In the genomic region with DNA sequence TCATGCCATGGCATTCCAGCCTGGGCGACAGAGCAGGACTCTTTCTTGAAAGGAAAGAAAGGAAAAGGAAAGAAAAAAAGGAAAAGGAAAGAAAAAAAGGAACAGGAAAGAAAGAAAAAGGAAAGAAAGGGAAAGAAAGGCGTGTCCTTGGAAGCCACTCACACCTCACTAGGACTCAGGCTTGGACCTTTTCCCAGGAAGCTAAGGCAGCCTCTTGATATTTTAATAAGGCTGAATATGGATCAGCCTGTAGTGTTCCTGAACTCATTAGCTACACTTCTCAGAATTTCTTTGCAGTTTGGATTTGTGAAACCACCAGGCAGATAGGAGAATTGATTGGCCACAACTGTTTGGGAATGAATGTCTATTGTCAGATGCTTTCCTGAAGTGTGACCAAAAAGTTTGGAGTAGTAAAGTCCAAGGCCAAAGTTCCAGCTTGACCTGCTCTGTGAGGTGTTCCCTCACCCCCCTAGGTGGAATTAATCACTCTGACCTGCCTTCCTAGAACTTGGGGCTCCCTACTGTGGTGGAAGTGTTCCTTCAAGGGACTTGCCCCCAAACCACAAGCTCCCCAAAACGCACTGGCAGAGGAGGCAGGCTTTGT, we compare ENCODE assay signal across 17 cellular contexts. TPM values are rescaled to one million over a fixed set of nuclear protein-coding genes. Genes with fewer than 3 reads are reported as not detected.
A peak's percentile ranks its signal among the peaks of the same experiment; 100 is the strongest.
DNase-seq lines count a peak whose midpoint lies in the region; ATAC-seq, FAIRE-seq and TF ChIP-seq lines count a peak whose summit lies in the region.
"Had no signal": no experiment of that assay in that cellular context is flagged by ENCODE, and none has a peak within 500 bp of the region (broad histone marks: within the 10 kb centered on the region; RNA-seq: fewer than 3 reads in every experiment).

No MANE protein-coding gene starts in this region.

- no peaks in the 10 kb centered on the region for H3K36me3 ChIP-seq in GM23338 (ENCODE audit: insufficient read depth)
- no peaks in the 10 kb centered on the region for H3K36me3 ChIP-seq in Karpas-422 (ENCODE audit: insufficient read depth, low read length)
- H3K36me3 ChIP-seq in H1 (ENCODE audit: control insufficient read depth in 2 of 4, insufficient read depth in 4 of 4, low read length in 3 of 4), result no peaks in the 10 kb centered on the region
- H3K36me3 ChIP-seq in neuronal stem cell (replicated peaks in 1 of 2; ENCODE audit: control insufficient read depth in 2 of 2, insufficient read depth in 2 of 2, low read length in 2 of 2), result no peaks in the 10 kb centered on the region
- H3K36me3 ChIP-seq: BLaER1 treated with 17β-estradiol and CSF1 and Interleukin-3, amounts not matched to agents 10 nM and 100 nM had no signal

- no peaks in the 10 kb centered on the region for H3F3A ChIP-seq in GM23338 (replicated peaks; ENCODE audit: low read depth)

- no peaks in the 10 kb centered on the region for H3K79me2 ChIP-seq in GM23338 (replicated peaks; ENCODE audit: insufficient read depth)
- H3K79me2 ChIP-seq in Karpas-422 (ENCODE audit: low read length), result no peaks in the 10 kb centered on the region
- H3K79me2 ChIP-seq in H1 (ENCODE audit: control insufficient read depth in 1 of 2, insufficient read depth in 2 of 2, low read length in 2 of 2), result no peaks in the 10 kb centered on the region

- H4K91ac ChIP-seq in H1 (replicated peaks; ENCODE audit: insufficient read length, low read length) (no peak overlapping the region), neuronal stem cell (ENCODE audit: low read depth, low read length, poor library complexity) (no peak overlapping the region)

- H4K8ac ChIP-seq in H1 (ENCODE audit: extremely low read depth, insufficient read depth, low read length), result no peak overlapping the region
- no peak overlapping the region for H4K8ac ChIP-seq in neuronal stem cell (ENCODE audit: low read depth, low read length)

- peaks cover 4% of the 10 kb centered on the region for H3K27me3 Mint-ChIP-seq in GM23338 (ENCODE audit: insufficient read depth, low read depth, poor library complexity)

- ATAC-seq in GM23338 (no peak), HG02642 (IDR thresholded peaks at IDR 0.05; ENCODE audit: poor library complexity, unreplicated experiment) (no peak), GM18873 (IDR thresholded peaks at IDR 0.05; ENCODE audit: low FRiP score, unreplicated experiment) (no peak)
- ATAC-seq: CD8-positive, alpha-beta T cell had no signal

- no peaks in the 10 kb centered on the region for H3K9me3 Mint-ChIP-seq in GM23338
- H3K9me3 Mint-ChIP-seq: CD8-positive, alpha-beta T cell; H9 had no signal

- no peak overlapping the region for H2BK15ac ChIP-seq in H1 (ENCODE audit: low read length)
- H2BK15ac ChIP-seq in neuronal stem cell (ENCODE audit: low read length), result no peak overlapping the region

- H3K14ac ChIP-seq in H1 (ENCODE audit: insufficient read length), result no peak overlapping the region
- no peak overlapping the region for H3K14ac ChIP-seq in neuronal stem cell (ENCODE audit: low read length)

- no peak for TF ChIP-seq EP300 in H1 (IDR thresholded peaks at IDR 0.05; ENCODE audit: borderline replicate concordance in 1 of 2, low read depth in 2 of 2, low read length in 2 of 2)

- no peak for TF ChIP-seq CTCF in GM23338 (conservative IDR thresholded peaks at IDR 0.05; ENCODE audit: low read depth in 2 of 2)
- no peak for TF ChIP-seq CTCF in H1 (IDR thresholded peaks at IDR 0.05; ENCODE audit: control extremely low read depth in 1 of 3, insufficient read depth in 1 of 3, low read depth in 1 of 3, low read length in 3 of 3)

- H4K5ac ChIP-seq in H1 (ENCODE audit: insufficient read length, low read depth, low read length), result no peak overlapping the region

- H3K4me1 Mint-ChIP-seq in GM23338, result peaks cover 19% of the 10 kb centered on the region; the same call in 2 of the 3 replicates

- no peak overlapping the region for H2BK20ac ChIP-seq in H1 (ENCODE audit: low read length)

- no peak for TF ChIP-seq RAD21 in H1 (IDR thresholded peaks at IDR 0.05 in 1 of 2, conservative IDR thresholded peaks at IDR 0.05 in 1 of 2; ENCODE audit: low read depth in 2 of 2, low read length in 2 of 2)

- H3K4me1 ChIP-seq in GM23338 (ENCODE audit: insufficient read depth), result peaks cover 11% of the 10 kb centered on the region; the same call in 1 of the 2 replicates
- H3K4me1 ChIP-seq in Karpas-422 (ENCODE audit: low read length), result no peaks in the 10 kb centered on the region
- peaks cover 0 to 2% (median 0%) of the 10 kb centered on the region in 4 experiments; a peak in 1 of 7 replicates for H3K4me1 ChIP-seq in H1 (replicated peaks in 1 of 4; ENCODE audit: control insufficient read depth in 3 of 4, insufficient read depth in 4 of 4, low read length in 3 of 4)
- no peaks in the 10 kb centered on the region for H3K4me1 ChIP-seq in neuronal stem cell (ENCODE audit: control insufficient read depth in 2 of 2, insufficient read depth in 1 of 2, low read depth in 1 of 2, low read length in 2 of 2)

- no peak overlapping the region for H3K4me3 ChIP-seq in GM23338
- no peak overlapping the region for H3K4me3 ChIP-seq in Karpas-422 (ENCODE audit: low read length)
- no peak overlapping the region for H3K4me3 ChIP-seq in H1 (ENCODE audit: extremely low read depth in 1 of 4, insufficient read depth in 2 of 4, low read depth in 3 of 4, low read length in 4 of 4)
- H3K4me3 ChIP-seq in neuronal stem cell (ENCODE audit: low read length in 2 of 2), result no peak overlapping the region
- H3K4me3 ChIP-seq: BLaER1 treated with 17β-estradiol and CSF1 and Interleukin-3, amounts not matched to agents 10 nM and 100 nM had no signal

- H3K9ac ChIP-seq in Karpas-422 (ENCODE audit: low read length) (no peak overlapping the region), H1 (replicated peaks in 1 of 4; ENCODE audit: extremely low read depth in 1 of 4, low read depth in 3 of 4, low read length in 3 of 4) (no peak overlapping the region), neuronal stem cell (ENCODE audit: low read depth, low read length, poor library complexity) (no peak overlapping the region)
- H3K9ac ChIP-seq: BLaER1 treated with 17β-estradiol and CSF1 and Interleukin-3, amounts not matched to agents 10 nM and 100 nM had no signal

- no peaks in the 10 kb centered on the region for H3K79me1 ChIP-seq in H1 (ENCODE audit: low read depth, low read length)
- no peaks in the 10 kb centered on the region for H3K79me1 ChIP-seq in neuronal stem cell (ENCODE audit: low read depth, low read length)

- H4K20me1 ChIP-seq in GM23338 (replicated peaks; ENCODE audit: insufficient read depth) (no peaks in the 10 kb centered on the region), Karpas-422 (ENCODE audit: insufficient read depth, low read depth, low read length) (no peaks in the 10 kb centered on the region), H1 (replicated peaks in 1 of 2; ENCODE audit: control insufficient read depth in 1 of 2, insufficient read depth in 2 of 2, low read length in 2 of 2) (no peaks in the 10 kb centered on the region)
- H4K20me1 ChIP-seq: BLaER1 treated with 17β-estradiol and CSF1 and Interleukin-3, amounts not matched to agents 10 nM and 100 nM had no signal

- no peak overlapping the region for H3K23ac ChIP-seq in H1 (ENCODE audit: insufficient read length)
- no peak overlapping the region for H3K23ac ChIP-seq in neuronal stem cell (ENCODE audit: low read depth, low read length, poor library complexity)

- H3K56ac ChIP-seq in H1 (replicated peaks; ENCODE audit: insufficient read length, low read depth, low read length), result no peak overlapping the region

- H3K9me2 ChIP-seq in GM23338 (ENCODE audit: insufficient read depth) (no peaks in the 10 kb centered on the region), Karpas-422 (replicated peaks; ENCODE audit: insufficient read depth, low read length) (no peaks in the 10 kb centered on the region)

- H3K9me3 ChIP-seq in Karpas-422 (ENCODE audit: low read length) (no peaks in the 10 kb centered on the region), H1 (ENCODE audit: insufficient read depth in 2 of 2, low read depth in 1 of 2, low read length in 1 of 2) (no peaks in the 10 kb centered on the region), neuronal stem cell (replicated peaks in 1 of 2; ENCODE audit: control insufficient read depth in 2 of 2, insufficient read depth in 1 of 2, low read depth in 1 of 2, low read length in 2 of 2) (no peaks in the 10 kb centered on the region)

- POLR2A ChIA-PET in H1 (lab: Charles Lee; ENCODE audit: partially characterized antibody), result interaction anchor here (0.8 to 1.6 kb wide), 2 partner anchors 12 to 16 kb away, joined by 3 to 5 read pairs; no protein-coding TSS in a partner anchor

- H2AFZ ChIP-seq in GM23338 (peak overlapping the region; percentile 90), Karpas-422 (ENCODE audit: low read length) (no peak overlapping the region), H1 (ENCODE audit: low read length) (peak overlapping the region; percentile 48), neuronal stem cell (ENCODE audit: low read length) (peak overlapping the region; percentile 60)

- H2BK120ac ChIP-seq in H1 (replicated peaks; ENCODE audit: low read depth, low read length) (no peak overlapping the region), neuronal stem cell (ENCODE audit: low read depth, low read length) (no peak overlapping the region)

- no peak for TF ChIP-seq POLR2A in H1 (IDR thresholded peaks at IDR 0.05; ENCODE audit: control extremely low read depth in 1 of 2, low read depth in 2 of 2, low read length in 2 of 2)

- 77% methylated on average over 3 of the region's 3 CpGs; no CpG with 5 or more reads in 1 of the 2 experiments for WGBS in H1 (ENCODE audit: extremely low coverage in 1 of 2, insufficient coverage in 1 of 2, insufficient read length in 1 of 2, insufficient replicate concordance in 2 of 2, low coverage in 1 of 2, low lambda C conversion rate in 2 of 2, missing lambda C conversion rate in 1 of 2), 2 experiments
- no CpG with 5 or more reads among the region's 3 CpGs for WGBS in neuronal stem cell (ENCODE audit: extremely low coverage in 2 of 2, insufficient read length in 2 of 2, insufficient replicate concordance in 1 of 2), 2 donors

- no peak overlapping the region for H3K4me3 Mint-ChIP-seq in GM23338
- H3K4me3 Mint-ChIP-seq: CD8-positive, alpha-beta T cell; H9 had no signal

- H3K4ac ChIP-seq in H1 (replicated peaks; ENCODE audit: insufficient read length, low read depth, low read length) (no peak overlapping the region), neuronal stem cell (ENCODE audit: low read length) (no peak overlapping the region)

- H3K27ac ChIP-seq in GM23338 (ENCODE audit: low read depth), result no peak overlapping the region
- H3K27ac ChIP-seq in Karpas-422 (ENCODE audit: low read length), result no peak overlapping the region
- no peak overlapping the region for H3K27ac ChIP-seq in H1 (ENCODE audit: low read depth, low read length)
- no peak overlapping the region for H3K27ac ChIP-seq in neuronal stem cell (replicated peaks; ENCODE audit: low read length)
- H3K27ac ChIP-seq: BLaER1 treated with 17β-estradiol and CSF1 and Interleukin-3, amounts not matched to agents 10 nM and 100 nM had no signal

- H3K36me3 Mint-ChIP-seq in GM23338 (ENCODE audit: low read depth), result no peaks in the 10 kb centered on the region
- H3K36me3 Mint-ChIP-seq: CD8-positive, alpha-beta T cell had no signal

- no peaks in the 10 kb centered on the region for H3K27me3 ChIP-seq in GM23338 (ENCODE audit: insufficient read depth)
- H3K27me3 ChIP-seq in Karpas-422 (ENCODE audit: low read length), result no peaks in the 10 kb centered on the region
- H3K27me3 ChIP-seq in H1 (replicated peaks in 1 of 4; ENCODE audit: control insufficient read depth in 3 of 4, extremely low read depth in 1 of 4, insufficient read depth in 3 of 4, low read length in 3 of 4), result no peaks in the 10 kb centered on the region
- H3K27me3 ChIP-seq in neuronal stem cell (ENCODE audit: control insufficient read depth in 3 of 3, insufficient read depth in 3 of 3, low read depth in 1 of 3, low read length in 3 of 3), result peaks cover 0 to 3% (median 0%) of the 10 kb centered on the region in 3 experiments
- H3K27me3 ChIP-seq: BLaER1 treated with 17β-estradiol and CSF1 and Interleukin-3, amounts not matched to agents 10 nM and 100 nM had no signal

- H3K4me2 ChIP-seq in GM23338 (no peak overlapping the region), Karpas-422 (ENCODE audit: low read depth, low read length, poor library complexity, severe bottlenecking) (no peak overlapping the region), H1 (ENCODE audit: insufficient read depth in 1 of 2, low read depth in 2 of 2, low read length in 2 of 2) (no peak overlapping the region), neuronal stem cell (ENCODE audit: insufficient read depth, low read length, poor library complexity, severe bottlenecking) (no peak overlapping the region)
- H3K4me2 ChIP-seq: BLaER1 treated with 17β-estradiol and CSF1 and Interleukin-3, amounts not matched to agents 10 nM and 100 nM had no signal

- CTCF ChIA-PET in H1 (lab: Charles Lee; ENCODE audit: partially characterized antibody), result interaction anchor here (0.8 to 3.8 kb wide), 4 partner anchors 9 to 30 kb away, joined by 3 to 27 read pairs (median 12); no protein-coding TSS in a partner anchor

- H2AK5ac ChIP-seq in H1 (ENCODE audit: low read depth, low read length) (no peak overlapping the region), neuronal stem cell (ENCODE audit: low read depth, low read length) (no peak overlapping the region)

- H3K27ac Mint-ChIP-seq in GM23338, result no peak overlapping the region
- H3K27ac Mint-ChIP-seq: CD8-positive, alpha-beta T cell had no signal

- H2BK5ac ChIP-seq in H1 (ENCODE audit: low read depth, low read length), result no peak overlapping the region
- no peak overlapping the region for H2BK5ac ChIP-seq in neuronal stem cell (ENCODE audit: low read length)

- H3K18ac ChIP-seq in H1 (ENCODE audit: extremely low read depth, low read length), result no peak overlapping the region; the same call in 1 of the 2 replicates
- H3K18ac ChIP-seq in neuronal stem cell (ENCODE audit: low read length), result no peak overlapping the region

- no peak for FAIRE-seq in H1 (lab: Jason Lieb, UNC)
- FAIRE-seq: GM12891, GM18507 had no signal

- H3K23me2 ChIP-seq in H1 (ENCODE audit: low read depth, low read length), result no peaks in the 10 kb centered on the region

- H2BK12ac ChIP-seq in H1 (ENCODE audit: low read depth, low read length) (no peak overlapping the region), neuronal stem cell (ENCODE audit: low read length) (no peak overlapping the region)

- DNase-seq in GM23338 (ENCODE audit: low spot score), result no peak
- peak; percentile 38 for DNase-seq in Karpas-422
- DNase-seq in H1 (ENCODE audit: low read depth in 1 of 2, low spot score in 2 of 2), result no peak
- no peak for DNase-seq in neuronal stem cell (ENCODE audit: low spot score)
- no peak for DNase-seq in inferior parietal cortex (ENCODE audit: extremely low spot score)
- DNase-seq: CD8-positive, alpha-beta T cell; DMS53; EL; H9; NCI-H1105; NCI-H2171 treated with DMSO at 0.1 percent for 48 hours; SIG-M5 had no signal

RNA-seq across cellular contexts. Expression of gene MALSU1, which starts 7.1 kb away (rescaled TPM):
- total RNA-seq in GM23338 (2014; rRNA removed; shearing (Covaris generic)), result 96.8 and 112 TPM in 2 replicates
- polyA plus RNA-seq in GM23338 (2016; fragmentation: Nextera tagmentation; extraction: Ambion mirVana) (190 and 209 TPM in 2 replicates), H1 (2011; rRNA removed) (72.5 and 73.5 TPM in 2 replicates)
- total RNA-seq in Karpas-422 (2014; rRNA removed; shearing (Covaris generic); ENCODE audit: low replicate concordance), result 92.2 and 169 TPM in 2 replicates
- total RNA-seq in H1 (2021; fragmentation: NEBNext Ultra II Directional; extraction: Animal tissue kit (Norgen Biotek cat#: 25700)), result 84.0 and 86.8 TPM in 2 replicates
- 70.0 TPM for polyA plus RNA-seq in H1 (2011; cell fraction: cytosol; rRNA removed)
- 43.4 TPM for polyA plus RNA-seq in H1 (2011; cell fraction: nucleus; rRNA removed)
- 67.3 to 74.4 TPM (median 68.6 TPM) in 4 replicates for polyA plus RNA-seq in H1 (2012, experiment 1 of 2)
- 19.9 TPM for polyA plus RNA-seq in H1 (2012, experiment 2 of 2)
- 63.5 TPM for polyA plus RNA-seq in H1 (2013, experiment 1 of 2)
- 67.7 TPM for polyA plus RNA-seq in H1 (2013, experiment 2 of 2)
- polyA minus RNA-seq in H1 (2011; rRNA and poly(A)+ RNA removed), result 19.5 and 25.0 TPM in 2 replicates
- polyA minus RNA-seq in H1 (2011; cell fraction: cytosol; rRNA and poly(A)+ RNA removed), result 26.3 TPM
- 29.2 TPM for polyA minus RNA-seq in H1 (2011; cell fraction: nucleus; rRNA and poly(A)+ RNA removed)
- 63.6 TPM for polyA plus RNA-seq in neuronal stem cell (2013, experiment 1 of 2)
- 64.1 TPM for polyA plus RNA-seq in neuronal stem cell (2013, experiment 2 of 2)

RNA-seq across cellular contexts. Expression of gene GPNMB, which starts 45.5 kb away (rescaled TPM):
- 0.76 and 1.4 TPM in 2 replicates for total RNA-seq in GM23338 (2014; rRNA removed; shearing (Covaris generic))
- polyA plus RNA-seq in GM23338 (2016; fragmentation: Nextera tagmentation; extraction: Ambion mirVana) (1.0 and 1.2 TPM in 2 replicates), H1 (2011; rRNA removed) (0.61 and 1.4 TPM in 2 replicates)
- total RNA-seq in Karpas-422 (2014; rRNA removed; shearing (Covaris generic); ENCODE audit: low replicate concordance), result 6.3 and 11.8 TPM in 2 replicates
- 0.52 and 1.1 TPM in 2 replicates for total RNA-seq in H1 (2021; fragmentation: NEBNext Ultra II Directional; extraction: Animal tissue kit (Norgen Biotek cat#: 25700))
- polyA plus RNA-seq in H1 (2011; cell fraction: cytosol; rRNA removed), result 1.5 TPM
- polyA plus RNA-seq in H1 (2011; cell fraction: nucleus; rRNA removed), result 0.97 TPM
- 0.63 to 1.6 TPM (median 1.2 TPM) in 4 replicates for polyA plus RNA-seq in H1 (2012, experiment 1 of 2)
- 0.28 TPM for polyA plus RNA-seq in H1 (2012, experiment 2 of 2)
- 1.3 TPM for polyA plus RNA-seq in H1 (2013, experiment 1 of 2)
- 1.5 TPM for polyA plus RNA-seq in H1 (2013, experiment 2 of 2)
- 0.79 and 1.3 TPM in 2 replicates for polyA minus RNA-seq in H1 (2011; rRNA and poly(A)+ RNA removed)
- 1.0 TPM for polyA minus RNA-seq in H1 (2011; cell fraction: cytosol; rRNA and poly(A)+ RNA removed)
- 1.6 TPM for polyA minus RNA-seq in H1 (2011; cell fraction: nucleus; rRNA and poly(A)+ RNA removed)
- polyA plus RNA-seq in neuronal stem cell (2013, experiment 1 of 2), result 0.24 TPM
- polyA plus RNA-seq in neuronal stem cell (2013, experiment 2 of 2), result 0.17 TPM
- total RNA-seq: CD8-positive, alpha-beta T cell had no signal
